In the genomic region with DNA sequence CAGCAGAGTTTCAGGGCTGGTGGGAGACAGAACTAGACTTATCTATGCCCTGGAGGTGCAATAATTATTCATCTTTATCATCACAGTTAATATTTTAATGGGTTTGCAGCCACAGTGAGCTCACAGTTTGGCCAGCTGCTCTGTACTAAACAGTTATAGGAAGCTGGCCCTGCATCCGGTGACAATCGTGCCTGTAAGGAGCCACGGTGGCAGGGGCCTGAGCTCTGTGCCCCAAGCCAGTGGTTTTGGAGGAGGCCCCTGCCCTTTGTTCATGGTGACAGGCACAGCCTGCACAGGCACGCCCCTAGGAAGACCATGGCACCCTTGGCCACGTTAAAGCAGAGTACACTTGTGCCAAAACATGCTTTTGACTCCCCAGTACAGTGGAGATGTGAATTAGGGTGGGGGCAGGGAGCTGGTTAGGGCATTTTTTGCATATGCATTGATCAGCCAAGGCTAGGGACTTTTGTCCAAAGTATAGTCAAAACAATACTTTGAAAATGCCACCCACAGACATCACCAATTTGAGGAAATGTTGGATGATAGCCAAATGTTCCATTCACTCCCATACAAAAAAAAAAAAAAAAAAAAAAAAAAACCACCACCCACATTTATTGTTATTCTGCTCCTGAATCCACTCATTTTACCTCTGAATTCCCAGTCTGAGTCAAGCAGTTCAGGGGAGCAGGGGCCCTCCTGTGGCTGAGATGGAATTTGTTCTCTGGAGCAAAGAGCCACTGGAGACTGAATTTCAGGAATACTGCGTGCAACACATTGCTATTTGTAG, we compare ENCODE assay signal across 9 cellular contexts. TPM values are rescaled to one million over a fixed set of nuclear protein-coding genes. Genes with fewer than 3 reads are reported as not detected.
DNase-seq lines count a peak whose midpoint lies in the region; ATAC-seq, FAIRE-seq and TF ChIP-seq lines count a peak whose summit lies in the region.
"Had no signal": no experiment of that assay in that cellular context is flagged by ENCODE, and none has a peak within 500 bp of the region (broad histone marks: within the 10 kb centered on the region; RNA-seq: fewer than 3 reads in every experiment).

No MANE protein-coding gene starts in this region.

- H4K20me1 ChIP-seq in H1 (replicated peaks in 1 of 2; ENCODE audit: control insufficient read depth in 1 of 2, insufficient read depth in 2 of 2, low read length in 2 of 2) = no peaks in the 10 kb centered on the region

- H3K4me3 ChIP-seq in H1 (ENCODE audit: extremely low read depth in 1 of 4, insufficient read depth in 2 of 4, low read depth in 3 of 4, low read length in 4 of 4) = no peak overlapping the region

- POLR2A ChIA-PET in RWPE1 (lab: Yijun Ruan, JAX; ENCODE audit: low non-redundant PET) (no interaction called here), H1 (lab: Charles Lee; ENCODE audit: partially characterized antibody) (interaction anchor here (0.6 to 1.6 kb wide), 4 partner anchors 11 to 258 kb away, joined by 3 to 4 read pairs (median 3); no protein-coding TSS in a partner anchor)

- no peak overlapping the region for H3K56ac ChIP-seq in H1 (replicated peaks; ENCODE audit: insufficient read length, low read depth, low read length)

- H4K91ac ChIP-seq in H1 (replicated peaks; ENCODE audit: insufficient read length, low read length) = peak overlapping the region; percentile 78

- intact Hi-C loops in natural killer cell (cut with micrococcal nuclease) = loop anchor here (1.0 to 10.0 kb wide), 5 partner anchors 26 to 638 kb away; no protein-coding TSS in a partner anchor

- no peak overlapping the region for H3K4ac ChIP-seq in H1 (replicated peaks; ENCODE audit: insufficient read length, low read depth, low read length)

- H3K27ac ChIP-seq in RWPE1 = no peak overlapping the region
- H3K27ac ChIP-seq in H1 (ENCODE audit: low read depth, low read length) = no peak overlapping the region

- peak; percentile 63 for FAIRE-seq in H1 (lab: Jason Lieb, UNC)
- FAIRE-seq: A204.1 had no signal

- no peaks in the 10 kb centered on the region for H3K9me3 Mint-ChIP-seq in natural killer cell

- CTCF ChIA-PET in RWPE1 (lab: Yijun Ruan, JAX) (interaction anchor here (0.6 kb wide), 2 partner anchors 13 to 33 kb away, joined by 3 read pairs; no protein-coding TSS in a partner anchor), H1 (lab: Charles Lee; ENCODE audit: partially characterized antibody) (interaction anchor here (0.5 to 4.2 kb wide), 47 partner anchors 9 to 1537 kb away, joined by 3 to 28 read pairs (median 4); no protein-coding TSS in a partner anchor)

- ATAC-seq in natural killer cell = peak; percentile 7 to 28 (median 19)

- no peak overlapping the region for H2AFZ ChIP-seq in H1 (ENCODE audit: low read length)

- no peaks in the 10 kb centered on the region for H3K36me3 ChIP-seq in H1 (ENCODE audit: control insufficient read depth in 2 of 4, insufficient read depth in 4 of 4, low read length in 3 of 4)

- H3K9ac ChIP-seq in H1 (replicated peaks in 1 of 4; ENCODE audit: extremely low read depth in 1 of 4, low read depth in 3 of 4, low read length in 3 of 4) = no peak overlapping the region

- TF ChIP-seq POLR2A in H1 (IDR thresholded peaks at IDR 0.05; ENCODE audit: control extremely low read depth in 1 of 2, low read depth in 2 of 2, low read length in 2 of 2) = no peak

- peak overlapping the region; percentile 88; the same call in 1 of the 2 replicates for H2BK20ac ChIP-seq in H1 (ENCODE audit: low read length)

- H3K27me3 ChIP-seq in H1 (replicated peaks in 1 of 4; ENCODE audit: control insufficient read depth in 3 of 4, extremely low read depth in 1 of 4, insufficient read depth in 3 of 4, low read length in 3 of 4) = peaks cover 13 to 29% (median 27%) of the 10 kb centered on the region in 4 experiments

- WGBS in H1 (ENCODE audit: extremely low coverage in 1 of 2, insufficient coverage in 1 of 2, insufficient read length in 1 of 2, insufficient replicate concordance in 2 of 2, low coverage in 1 of 2, low lambda C conversion rate in 2 of 2, missing lambda C conversion rate in 1 of 2), 2 experiments = 61% methylated on average over 6 of the region's 6 CpGs; no CpG with 5 or more reads in 1 of the 2 experiments

- peaks cover 3 to 16% (median 5%) of the 10 kb centered on the region in 4 experiments for H3K4me1 ChIP-seq in H1 (replicated peaks in 1 of 4; ENCODE audit: control insufficient read depth in 3 of 4, insufficient read depth in 4 of 4, low read length in 3 of 4)

- H2BK5ac ChIP-seq in H1 (ENCODE audit: low read depth, low read length) = no peak overlapping the region

- H3K9me3 ChIP-seq in H1 (ENCODE audit: insufficient read depth in 2 of 2, low read depth in 1 of 2, low read length in 1 of 2) = no peaks in the 10 kb centered on the region

- 0 out of 2 replicates have a peak overlapping the region, but pooled peaks have one; percentile 21 for H3K18ac ChIP-seq in H1 (ENCODE audit: extremely low read depth, low read length)

- H3K36me3 Mint-ChIP-seq in natural killer cell = no peaks in the 10 kb centered on the region

- H2BK12ac ChIP-seq in H1 (ENCODE audit: low read depth, low read length) = no peak overlapping the region

- no peaks in the 10 kb centered on the region for H3K79me2 ChIP-seq in H1 (ENCODE audit: control insufficient read depth in 1 of 2, insufficient read depth in 2 of 2, low read length in 2 of 2)

- H3K27ac Mint-ChIP-seq in natural killer cell = peak overlapping the region; percentile 91 to 97

- TF ChIP-seq EP300 in H1 (IDR thresholded peaks at IDR 0.05; ENCODE audit: borderline replicate concordance in 1 of 2, low read depth in 2 of 2, low read length in 2 of 2) = no peak

- no peak overlapping the region for H3K4me2 ChIP-seq in H1 (ENCODE audit: insufficient read depth in 1 of 2, low read depth in 2 of 2, low read length in 2 of 2)

- peaks cover 75 to 81% of the 10 kb centered on the region in 2 donors for H3K4me1 Mint-ChIP-seq in natural killer cell

- no peak overlapping the region for H4K8ac ChIP-seq in H1 (ENCODE audit: extremely low read depth, insufficient read depth, low read length)

- H3K23ac ChIP-seq in H1 (ENCODE audit: insufficient read length) = no peak overlapping the region

- TF ChIP-seq CTCF in RWPE1 (conservative IDR thresholded peaks at IDR 0.05; ENCODE audit: low read depth) (no peak), H1 (IDR thresholded peaks at IDR 0.05; ENCODE audit: control extremely low read depth in 1 of 3, insufficient read depth in 1 of 3, low read depth in 1 of 3, low read length in 3 of 3) (peak; percentile 47 to 70 (median 61)), natural killer cell (IDR thresholded peaks at IDR 0.05) (no peak)

- no peaks in the 10 kb centered on the region for H3K79me1 ChIP-seq in H1 (ENCODE audit: low read depth, low read length)

- no peak overlapping the region for H3K14ac ChIP-seq in H1 (ENCODE audit: insufficient read length)

- H4K5ac ChIP-seq in H1 (ENCODE audit: insufficient read length, low read depth, low read length) = no peak overlapping the region

- DNase-seq in DMS53 (lab: John Stamatoyannopoulos, UW) (peak; percentile 47), DMS53 treated with DMSO at 0.1 percent for 48 hours (lab: John Stamatoyannopoulos, UW; ENCODE audit: unreplicated experiment) (no peak), HCEC 1CT (peak; percentile 56), RWPE1 (ENCODE audit: low spot score) (peak; percentile 28), H1 (ENCODE audit: low read depth in 1 of 2, low spot score in 2 of 2) (no peak), natural killer cell (peak; percentile 47), mesenteric fat pad (ENCODE audit: low spot score) (no peak)
- no peak for DNase-seq in effector CD4-positive, alpha-beta T cell

- H3K4me3 Mint-ChIP-seq in natural killer cell = peak overlapping the region; percentile 97

- no peak overlapping the region for H2BK120ac ChIP-seq in H1 (replicated peaks; ENCODE audit: low read depth, low read length)

- H3K27me3 Mint-ChIP-seq in natural killer cell (ENCODE audit: low read depth in 2 of 2) = no peaks in the 10 kb centered on the region

- H3K23me2 ChIP-seq in H1 (ENCODE audit: low read depth, low read length) = peaks cover 10% of the 10 kb centered on the region; the same call in 1 of the 2 replicates

- peak; percentile 76 to 86 for TF ChIP-seq RAD21 in H1 (IDR thresholded peaks at IDR 0.05 in 1 of 2, conservative IDR thresholded peaks at IDR 0.05 in 1 of 2; ENCODE audit: low read depth in 2 of 2, low read length in 2 of 2)

- 0 out of 2 replicates have a peak overlapping the region, but pooled peaks have one; percentile 61 for H2BK15ac ChIP-seq in H1 (ENCODE audit: low read length)

- 0 out of 2 replicates have a peak overlapping the region, but pooled peaks have one; percentile 9 for H2AK5ac ChIP-seq in H1 (ENCODE audit: low read depth, low read length)

TF ChIP-seq in H1, 55 proteins besides CTCF, POLR2A, EP300 and RAD21 (continues in another document):
- no peak for TF ChIP-seq RXRA (IDR thresholded peaks at IDR 0.05; ENCODE audit: insufficient read depth, low read depth, low read length)
- no peak for TF ChIP-seq ASH2L (IDR thresholded peaks at IDR 0.05; ENCODE audit: low read length)
- TF ChIP-seq POLR2AphosphoS5 (IDR thresholded peaks at IDR 0.05; ENCODE audit: low read depth, low read length) = no peak
- TF ChIP-seq POU5F1 (IDR thresholded peaks at IDR 0.05; ENCODE audit: low read depth, low read length) = no peak
- TF ChIP-seq YY1 (IDR thresholded peaks at IDR 0.05; ENCODE audit: low read depth, low read length) = no peak
- TF ChIP-seq KDM4A (IDR thresholded peaks at IDR 0.05; ENCODE audit: low read depth, low read length, severe bottlenecking) = no peak
- no peak for TF ChIP-seq JUN (IDR thresholded peaks at IDR 0.05; ENCODE audit: low read depth, low read length)
- TF ChIP-seq SIRT6 (IDR thresholded peaks at IDR 0.05; ENCODE audit: low read length) = no peak
- TF ChIP-seq CHD2 (IDR thresholded peaks at IDR 0.05; ENCODE audit: low read length) = no peak

RNA-seq across cellular contexts. Expression of a gene that starts 3.4 kb away (rescaled TPM):
- total RNA-seq in H1 (2021; fragmentation: NEBNext Ultra II Directional; extraction: Animal tissue kit (Norgen Biotek cat#: 25700)) = 4.9 and 6.7 TPM in 2 replicates
- polyA plus RNA-seq in H1 (2011; rRNA removed) = 4.6 and 7.5 TPM in 2 replicates
- 5.5 TPM for polyA plus RNA-seq in H1 (2011; cell fraction: cytosol; rRNA removed)
- polyA plus RNA-seq in H1 (2011; cell fraction: nucleus; rRNA removed) = 6.8 TPM
- polyA plus RNA-seq in H1 (2012, experiment 1 of 2) = 3.2 to 4.3 TPM (median 4.0 TPM) in 4 replicates
- polyA plus RNA-seq in H1 (2012, experiment 2 of 2) = 2.0 TPM
- 5.8 TPM for polyA plus RNA-seq in H1 (2013, experiment 1 of 2)
- polyA plus RNA-seq in H1 (2013, experiment 2 of 2) = 4.9 TPM
- 4.3 and 4.7 TPM in 2 replicates for polyA minus RNA-seq in H1 (2011; rRNA and poly(A)+ RNA removed)
- polyA minus RNA-seq in H1 (2011; cell fraction: cytosol; rRNA and poly(A)+ RNA removed) = 3.1 TPM
- polyA minus RNA-seq in H1 (2011; cell fraction: nucleus; rRNA and poly(A)+ RNA removed) = 5.8 TPM
- total RNA-seq in natural killer cell = 100 to 1,000 TPM; 112 to 135 (median 115) TPM
- 54.9 TPM for total RNA-seq in mesenteric fat pad

Comparison
In these comparisons a context has a peak if more than half of its experiments do, and no peak if none do; other contexts are left out.
1. DNase-seq: peak in DMS53 (single experiment), HCEC 1CT (single experiment), RWPE1 (single experiment) and natural killer cell (single experiment); none in DMS53 treated with DMSO at 0.1 percent for 48 hours (single experiment), H1 (0 of 2), mesenteric fat pad (single experiment) and effector CD4-positive, alpha-beta T cell (single experiment).
2. CTCF ChIP-seq: peak in H1 (3 of 3); none in RWPE1 (single experiment) and natural killer cell (single experiment).